Comparison of ENCODE assay signal across 12 cellular contexts in genomic region chr3:197753263-197753662, GRCh38. TPM values are rescaled to one million over a fixed set of nuclear protein-coding genes. Genes with fewer than 3 reads are reported as not detected.
DNase-seq lines count a peak whose midpoint lies in the region; ATAC-seq, FAIRE-seq and TF ChIP-seq lines count a peak whose summit lies in the region.
"Had no signal": no experiment of that assay in that cellular context is flagged by ENCODE, and none has a peak within 500 bp of the region (broad histone marks: within the 10 kb centered on the region; RNA-seq: fewer than 3 reads in every experiment).

No MANE protein-coding gene starts in this region.

- peaks cover 0 to 2% (median 0%) of the 10 kb centered on the region in 7 donors for H3K9me3 Mint-ChIP-seq in CD14-positive monocyte

- H3K36me3 ChIP-seq in mesenchymal stem cell (ENCODE audit: control insufficient read depth in 1 of 2, insufficient read depth in 2 of 2, low read depth in 1 of 2, low read length in 2 of 2): peaks cover 0 to 13% of the 10 kb centered on the region in 2 experiments

- H2BK120ac ChIP-seq in mesenchymal stem cell (ENCODE audit: low read depth, low read length): no peak overlapping the region

- H3K4me1 Mint-ChIP-seq in CD14-positive monocyte: peaks cover 36% of the 10 kb centered on the region
- H3K4me1 Mint-ChIP-seq in T-helper 17 cell: peaks cover 46% of the 10 kb centered on the region

- no peak overlapping the region for H2BK15ac ChIP-seq in mesenchymal stem cell (ENCODE audit: low read depth, poor library complexity, severe bottlenecking)

- H3K18ac ChIP-seq in mesenchymal stem cell (ENCODE audit: low read depth in 1 of 2, low read length in 2 of 2): no peak overlapping the region

- intact Hi-C loops in CD14-positive monocyte (cut with micrococcal nuclease): no loop called here

- H3K4me2 ChIP-seq in mesenchymal stem cell (ENCODE audit: low read length, poor library complexity, severe bottlenecking): no peak overlapping the region

- WGBS in mesenchymal stem cell: 100% methylated on average over 1 of the region's 3 CpGs

- H3K27ac Mint-ChIP-seq in CD14-positive monocyte: no peak overlapping the region
- H3K27ac Mint-ChIP-seq in T-helper 17 cell: peak overlapping the region; percentile 96

- no peaks in the 10 kb centered on the region for H3K9me3 ChIP-seq in T-helper 17 cell (ENCODE audit: control insufficient read depth, low read length, poor library complexity, severe bottlenecking)
- no peaks in the 10 kb centered on the region for H3K9me3 ChIP-seq in mesenchymal stem cell (ENCODE audit: control insufficient read depth, low read length)
- H3K9me3 ChIP-seq: heart right ventricle, lower lobe of right lung had no signal

- H3K27me3 ChIP-seq in mesenchymal stem cell (ENCODE audit: control insufficient read depth in 1 of 2, insufficient read depth in 1 of 2, low read length in 2 of 2): no peaks in the 10 kb centered on the region
- H3K27me3 ChIP-seq: heart right ventricle had no signal

- no peak overlapping the region for H3K4ac ChIP-seq in mesenchymal stem cell (ENCODE audit: low read depth in 1 of 2, low read length in 2 of 2)

- no peak overlapping the region for H3K23ac ChIP-seq in mesenchymal stem cell (ENCODE audit: low read length in 2 of 2)

- no peak overlapping the region for H4K91ac ChIP-seq in mesenchymal stem cell (ENCODE audit: low read length)

- H2AK5ac ChIP-seq in mesenchymal stem cell (ENCODE audit: low read length, severe bottlenecking): no peak overlapping the region

- no peak overlapping the region for H3K14ac ChIP-seq in mesenchymal stem cell (ENCODE audit: low read length in 2 of 2)

- no peak for TF ChIP-seq POLR2A in GM12892 (IDR thresholded peaks at IDR 0.05; ENCODE audit: low read depth, low read length)

- peak overlapping the region; percentile 22; the same call in 1 of the 2 replicates for H3K4me3 ChIP-seq in GM12864 (ENCODE audit: low read depth, low read length)
- H3K4me3 ChIP-seq in mesenchymal stem cell (ENCODE audit: insufficient read depth in 1 of 2, low read depth in 1 of 2, low read length in 2 of 2): no peak overlapping the region
- H3K4me3 ChIP-seq: heart right ventricle, lower lobe of right lung had no signal

- no peak overlapping the region for H2BK5ac ChIP-seq in mesenchymal stem cell (ENCODE audit: low read depth, low read length, poor library complexity, severe bottlenecking)

- H3K27me3 Mint-ChIP-seq in CD14-positive monocyte (ENCODE audit: low read depth in 3 of 3) (peaks cover 3 to 10% (median 5%) of the 10 kb centered on the region in 3 donors), T-helper 17 cell (no peaks in the 10 kb centered on the region)

- no peak overlapping the region for H2BK12ac ChIP-seq in mesenchymal stem cell (ENCODE audit: low read length in 2 of 2)

- no peak overlapping the region for H3K4me3 Mint-ChIP-seq in CD14-positive monocyte
- H3K4me3 Mint-ChIP-seq in T-helper 17 cell: peak overlapping the region; percentile 3

- peaks cover 2% of the 10 kb centered on the region for H3K79me1 ChIP-seq in mesenchymal stem cell (replicated peaks; ENCODE audit: low read length, poor library complexity, severe bottlenecking)

- no peak overlapping the region for H3K27ac ChIP-seq in mesenchymal stem cell (ENCODE audit: low read length, poor library complexity, severe bottlenecking)
- H3K27ac ChIP-seq: lower lobe of right lung had no signal

- FAIRE-seq in GM12892 (lab: Jason Lieb, UNC): no peak

- peak; percentile 20 for TF ChIP-seq CTCF in CD14-positive monocyte (IDR thresholded peaks at IDR 0.05)
- peak; percentile 33 for TF ChIP-seq CTCF in GM12864 (IDR thresholded peaks at IDR 0.05; ENCODE audit: low read depth, low read length, missing control alignments)

- DNase-seq in CD14-positive monocyte (ENCODE audit: low spot score) (no peak), GM12864 (ENCODE audit: low read depth) (no peak), T-helper 17 cell (no peak), mesenchymal stem cell (peak; percentile 35), GM12892 (ENCODE audit: insufficient read length) (no peak)
- no peak for DNase-seq in stimulated activated naive CD4-positive, alpha-beta T cell (lab: John Stamatoyannopoulos, UW)
- DNase-seq: amygdala, DND-41, heart right ventricle, lower lobe of right lung, NCI-H1417 had no signal

- peaks cover 11 to 14% of the 10 kb centered on the region in 2 donors for H3K36me3 Mint-ChIP-seq in CD14-positive monocyte
- no peaks in the 10 kb centered on the region for H3K36me3 Mint-ChIP-seq in T-helper 17 cell (ENCODE audit: low read depth)

- H3K9ac ChIP-seq in mesenchymal stem cell (ENCODE audit: low read length): peak overlapping the region; percentile 25

- H4K8ac ChIP-seq in mesenchymal stem cell (ENCODE audit: low read length): no peak overlapping the region

- H2AFZ ChIP-seq in mesenchymal stem cell (ENCODE audit: low read depth, low read length): no peak overlapping the region

- ATAC-seq in T-helper 17 cell (no peak), GM21526 (IDR thresholded peaks at IDR 0.05; ENCODE audit: low FRiP score, unreplicated experiment) (no peak)
- ATAC-seq: heart right ventricle, lower lobe of right lung had no signal

- H3K4me1 ChIP-seq in mesenchymal stem cell (ENCODE audit: control insufficient read depth, insufficient read depth, low read depth, low read length): peaks cover 10% of the 10 kb centered on the region

RNA-seq across cellular contexts. Expression of gene FYTTD1, which starts 3.6 kb away (rescaled TPM):
- 10 to 100 TPM; 59.4 to 73.2 TPM for polyA plus RNA-seq in CD14-positive monocyte
- total RNA-seq in T-helper 17 cell: 10 to 100 TPM; 52.0 to 67.1 TPM
- polyA plus RNA-seq in mesenchymal stem cell (2013, experiment 1 of 2): 55.2 TPM
- 56.7 TPM for polyA plus RNA-seq in mesenchymal stem cell (2013, experiment 2 of 2)
- 56.0 TPM for polyA plus RNA-seq in GM12892 (2012; ENCODE audit: missing spikeins)

RNA-seq across cellular contexts. Expression of gene RUBCN, which starts 16.6 kb away (rescaled TPM):
- polyA plus RNA-seq in CD14-positive monocyte: 10 to 100 TPM in 1 of 2 donors, 1 to 10 TPM in 1; 8.6 to 13.5 TPM
- total RNA-seq in T-helper 17 cell: 10 to 100 TPM; 40.2 to 41.7 TPM
- 13.0 TPM for polyA plus RNA-seq in mesenchymal stem cell (2013, experiment 1 of 2)
- polyA plus RNA-seq in mesenchymal stem cell (2013, experiment 2 of 2): 12.6 TPM
- 22.6 TPM for polyA plus RNA-seq in GM12892 (2012; ENCODE audit: missing spikeins)

RNA-seq across cellular contexts. Expression of gene LRCH3, which starts 37.8 kb away (rescaled TPM):
- 1 to 10 TPM; 4.1 to 7.4 TPM for polyA plus RNA-seq in CD14-positive monocyte
- total RNA-seq in T-helper 17 cell: 10 to 100 TPM; 48.6 to 56.8 TPM
- 26.9 TPM for polyA plus RNA-seq in mesenchymal stem cell (2013, experiment 1 of 2)
- 26.2 TPM for polyA plus RNA-seq in mesenchymal stem cell (2013, experiment 2 of 2)
- polyA plus RNA-seq in GM12892 (2012; ENCODE audit: missing spikeins): 32.9 TPM
